ENCODE assay signal across 17 cellular contexts in the genomic region with DNA sequence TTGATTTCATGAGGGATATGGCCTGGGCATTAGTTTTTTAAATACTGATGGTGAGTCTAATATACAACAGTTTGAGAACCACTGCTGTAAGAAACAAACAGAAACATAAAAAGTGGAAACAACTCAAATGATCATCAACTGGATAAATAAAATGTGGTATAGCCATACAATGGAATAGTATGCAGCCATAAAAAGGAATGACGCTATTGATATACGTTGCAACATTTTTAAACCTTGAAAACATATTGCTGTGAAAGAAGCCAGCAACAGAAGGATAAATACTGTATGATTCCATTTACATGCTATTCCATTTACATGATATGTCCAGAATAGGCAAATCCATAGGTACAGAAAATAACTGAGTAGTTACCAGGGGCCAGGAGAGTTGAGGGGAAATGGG. TPM values are rescaled to one million over a fixed set of nuclear protein-coding genes. Genes with fewer than 3 reads are reported as not detected.
DNase-seq lines count a peak whose midpoint lies in the region; ATAC-seq and TF ChIP-seq lines count a peak whose summit lies in the region.
"Had no signal": no experiment of that assay in that cellular context is flagged by ENCODE, and none has a peak within 500 bp of the region (broad histone marks: within the 10 kb centered on the region; RNA-seq: fewer than 3 reads in every experiment).

No MANE protein-coding gene starts in this region.

- H3K36me3 ChIP-seq in left ventricle myocardium inferior (no peaks in the 10 kb centered on the region), thyroid gland (peaks cover 0 to 4% of the 10 kb centered on the region in 2 donors), BE2C (no peaks in the 10 kb centered on the region)
- H3K36me3 ChIP-seq: gastroesophageal sphincter, left lung had no signal

- H3K4me3 Mint-ChIP-seq in T-cell (peak overlapping the region in 2 of 3 donors; percentile 52 to 96), immature natural killer cell (peak overlapping the region in 1 of 5 donors; percentile 10)

- POLR2A ChIA-PET in T-cell (lab: Charles Lee), result interaction anchor here in 1 of 2 donors (1.5 kb wide), 1 partner anchor 15 kb away, joined by 3 read pairs; no protein-coding TSS in a partner anchor

- no peak for DNase-seq in left ventricle myocardium inferior
- DNase-seq in Right ventricle myocardium superior, result no peak
- DNase-seq in T-cell, result no peak
- no peak for DNase-seq in immature natural killer cell
- DNase-seq in thyroid gland, result no peak
- DNase-seq in BE2C, result no peak
- no peak for DNase-seq in activated CD4-positive, alpha-beta T cell treated with anti-CD3 and anti-CD28 coated beads, Interleukin-2, amount 50 U/mL, for 48 hours
- DNase-seq: activated CD4-positive, CD25-positive, alpha-beta regulatory T cell; erythroblast; left lung; NCI-H526 treated with DMSO at 0.1 percent for 48 hours; SHP77 treated with DMSO at 0.1 percent for 48 hours; stimulated activated CD4-positive, alpha-beta T cell treated with anti-CD3 and anti-CD28 coated beads, Interleukin-2, amount 100 ng/mL, for 24 hours had no signal

- ATAC-seq in Right ventricle myocardium superior (ENCODE audit: poor library complexity) (no peak), T-cell (replicated peaks in 1 of 4) (no peak), HG03439 (IDR thresholded peaks at IDR 0.05; ENCODE audit: unreplicated experiment) (no peak)
- ATAC-seq: activated naive CD4-positive, alpha-beta T cell treated with anti-CD3 and anti-CD28 coated beads, Interleukin-2, amount 50 U/mL, for 72 hours; gastroesophageal sphincter; left lung had no signal

- CTCF ChIA-PET in T-cell (lab: Charles Lee), result no interaction called here

- H3K9me3 Mint-ChIP-seq in T-cell, result peaks cover 0 to 4% (median 3%) of the 10 kb centered on the region in 3 donors
- H3K9me3 Mint-ChIP-seq in immature natural killer cell, result no peaks in the 10 kb centered on the region

- H3K27me3 ChIP-seq in left ventricle myocardium inferior (ENCODE audit: low read depth), result no peaks in the 10 kb centered on the region
- H3K27me3 ChIP-seq in thyroid gland, result no peaks in the 10 kb centered on the region
- H3K27me3 ChIP-seq in BE2C, result no peaks in the 10 kb centered on the region
- H3K27me3 ChIP-seq: gastroesophageal sphincter, left lung had no signal

- H3K27ac ChIP-seq in left ventricle myocardium inferior (replicated peaks) (peak overlapping the region; percentile 16), thyroid gland (peak overlapping the region; percentile 54 to 71 (median 68))

- no peak for TF ChIP-seq POLR2A in thyroid gland (IDR thresholded peaks at IDR 0.05)

- H3K4me1 ChIP-seq in left ventricle myocardium inferior, result peaks cover 100% of the 10 kb centered on the region
- H3K4me1 ChIP-seq in thyroid gland, result peaks cover 76 to 81% of the 10 kb centered on the region in 2 donors
- H3K4me1 ChIP-seq in BE2C, result no peaks in the 10 kb centered on the region

- H3K9me3 ChIP-seq in left ventricle myocardium inferior (replicated peaks), result peaks cover 3% of the 10 kb centered on the region
- H3K9me3 ChIP-seq in thyroid gland, result no peaks in the 10 kb centered on the region
- no peaks in the 10 kb centered on the region for H3K9me3 ChIP-seq in BE2C
- H3K9me3 ChIP-seq: gastroesophageal sphincter, left lung had no signal

- intact Hi-C loops in left ventricle myocardium inferior (cut with micrococcal nuclease) (no loop called here), Right ventricle myocardium superior (cut with DNase I) (no loop called here), thyroid gland (cut with DNase I) (no loop called here)

- H3K4me1 Mint-ChIP-seq in T-cell (peaks cover 85 to 87% (median 86%) of the 10 kb centered on the region in 3 donors), immature natural killer cell (peaks cover 88 to 99% of the 10 kb centered on the region in 2 donors)

- H3K36me3 Mint-ChIP-seq in T-cell (peaks cover 44% of the 10 kb centered on the region), immature natural killer cell (peaks cover 0 to 5% (median 4%) of the 10 kb centered on the region in 3 donors)

- H3K4me3 ChIP-seq in left ventricle myocardium inferior (no peak overlapping the region), thyroid gland (replicated peaks in 1 of 3) (no peak overlapping the region), BE2C (ENCODE audit: low read depth, low read length) (no peak overlapping the region)
- H3K4me3 ChIP-seq: gastroesophageal sphincter, left lung had no signal

- H3K27me3 Mint-ChIP-seq in T-cell, result no peaks in the 10 kb centered on the region
- H3K27me3 Mint-ChIP-seq in immature natural killer cell (ENCODE audit: low read depth in 3 of 3), result peaks cover 0 to 6% (median 3%) of the 10 kb centered on the region in 3 donors
- H3K27me3 Mint-ChIP-seq: brain had no signal

- TF ChIP-seq CTCF in left ventricle myocardium inferior (IDR thresholded peaks at IDR 0.05; ENCODE audit: borderline replicate concordance) (no peak), thyroid gland (IDR thresholded peaks at IDR 0.05) (no peak), BE2C (IDR thresholded peaks at IDR 0.05; ENCODE audit: low read depth, low read length) (no peak)

- WGBS in thyroid gland, 2 donors, result 96 to 98% methylated on average over 2 of the region's 2 CpGs

- peak overlapping the region in 1 of 2 donors; percentile 73 for H3K27ac Mint-ChIP-seq in T-cell
- H3K27ac Mint-ChIP-seq in immature natural killer cell, result peak overlapping the region; percentile 16 to 78 (median 62)

RNA-seq across cellular contexts. Expression of a gene that starts 6.5 kb away (rescaled TPM):
- total RNA-seq in left ventricle myocardium inferior (50.7 TPM), Right ventricle myocardium superior (45.8 TPM), T-cell (10 to 100 TPM; 54.3 to 77.0 (median 73.8) TPM), thyroid gland (100 to 1,000 TPM; 139 to 157 (median 144) TPM)
- polyA plus RNA-seq in immature natural killer cell, result 10 to 100 TPM; 36.9 to 50.2 (median 41.2) TPM
- 26.0 TPM for polyA plus RNA-seq in BE2C (2012; ENCODE audit: insufficient read depth, insufficient read length, low read depth)

RNA-seq across cellular contexts. Expression of a gene that starts 45.5 kb away (rescaled TPM):
- total RNA-seq in left ventricle myocardium inferior (73.2 TPM), Right ventricle myocardium superior (64.5 TPM), T-cell (100 to 1,000 TPM; 134 to 220 (median 151) TPM), thyroid gland (100 to 1,000 TPM in 1 of 4 donors, 10 to 100 TPM in 3; 80.3 to 115 (median 82.3) TPM)
- polyA plus RNA-seq in immature natural killer cell, result 10 to 100 TPM; 47.7 to 85.5 (median 49.7) TPM
- 79.6 TPM for polyA plus RNA-seq in BE2C (2012; ENCODE audit: insufficient read depth, insufficient read length, low read depth)
